Comparison of ENCODE assay signal across 8 cellular contexts in genomic region chr6:111483736-111484654, GRCh38. TPM values are rescaled to one million over a fixed set of nuclear protein-coding genes. Genes with fewer than 3 reads are reported as not detected.
A peak's percentile ranks its signal among the peaks of the same experiment; 100 is the strongest.
DNase-seq lines count a peak whose midpoint lies in the region; ATAC-seq and TF ChIP-seq lines count a peak whose summit lies in the region.

No MANE protein-coding gene starts in this region.

- peak; percentile 97 for TF ChIP-seq POLR2A in IMR-90 (IDR thresholded peaks at IDR 0.05; ENCODE audit: low read depth, low read length)

- ATAC-seq in GM21529 (IDR thresholded peaks at IDR 0.05; ENCODE audit: unreplicated experiment) (peak; percentile 43), IMR-90 (ENCODE audit: low read depth) (peak; percentile 74), PC-3 (peak; percentile 63)
- ATAC-seq in naive thymus-derived CD8-positive, alpha-beta T cell: peak in 1 of 2 donors; percentile 26

- H3K23ac ChIP-seq in IMR-90 (ENCODE audit: low read depth, low read length): peak overlapping the region; percentile 95

- TF ChIP-seq RAD21 in IMR-90 (IDR thresholded peaks at IDR 0.05; ENCODE audit: low read length): no peak; the same call in 1 of the 2 replicates

- peak; percentile 74 for DNase-seq in DMS53 treated with DMSO at 0.1 percent for 48 hours (lab: John Stamatoyannopoulos, UW; ENCODE audit: unreplicated experiment)
- peak; percentile 97 for DNase-seq in IMR-90
- peak; percentile 82 for DNase-seq in PC-3
- peak; percentile 83 for DNase-seq in activated T-helper 1 cell treated with anti-CD3 and anti-CD28 coated beads, Interleukin-12 subunit alpha, Interleukin-12 subunit beta, Interleukin-2, Interleukin-4 antibody, amounts not matched to agents 30 ng/mL and 10 ng/mL and 1 ng/mL, durations not matched to agents 14 hours and 24 hours and 36 hours (ENCODE audit: low spot score)
- DNase-seq in fibroblast of lung (ENCODE audit: low read depth in 2 of 2): peak; percentile 98 to 99
- DNase-seq in naive thymus-derived CD8-positive, alpha-beta T cell: peak in 6 of 10 donors; percentile 63 to 91 (median 82)
- DNase-seq in stimulated activated naive CD4-positive, alpha-beta T cell (lab: John Stamatoyannopoulos, UW): peak in 4 of 6 experiments; percentile 77 to 91 (median 82)

- peak overlapping the region; percentile 99 for H3K14ac ChIP-seq in IMR-90 (replicated peaks; ENCODE audit: low read depth, low read length)

- peak overlapping the region; percentile 53 for H2AK5ac ChIP-seq in IMR-90 (ENCODE audit: low read depth, low read length)

- dilution Hi-C loops in IMR-90 (cut with HindIII; ENCODE audit: low sequenced_read_pairs, unreplicated experiment): no loop called here

- peaks cover 56% of the 10 kb centered on the region for H3K4me1 Mint-ChIP-seq in activated T-helper 1 cell treated with anti-CD3 and anti-CD28 coated beads, Interleukin-12 subunit alpha, Interleukin-12 subunit beta, Interleukin-2, Interleukin-4 antibody, amounts not matched to agents 30 ng/mL and 10 ng/mL and 1 ng/mL, durations not matched to agents 14 hours and 24 hours and 36 hours (ENCODE audit: low read depth)
- H3K4me1 Mint-ChIP-seq in naive thymus-derived CD8-positive, alpha-beta T cell: peaks cover 16 to 50% (median 39%) of the 10 kb centered on the region in 4 donors

- H4K5ac ChIP-seq in IMR-90 (ENCODE audit: low read depth, low read length): peak overlapping the region; percentile 76

- peaks cover 12% of the 10 kb centered on the region; the same call in 1 of the 2 replicates for H3K9me1 ChIP-seq in IMR-90 (ENCODE audit: insufficient read depth, low read length)

- intact Hi-C loops in IMR-90 (cut with micrococcal nuclease) (loop anchor here (1.0 to 5.0 kb wide), 7 partner anchors 71 to 558 kb away; partner anchors contain the start of gene TRAF3IP2), PC-3 (cut with micrococcal nuclease) (loop anchor here (1.0 to 10.0 kb wide), 4 partner anchors 102 to 561 kb away; partner anchors contain the start of gene TRAF3IP2)
- intact Hi-C loops in activated T-helper 1 cell treated with anti-CD3 and anti-CD28 coated beads, Interleukin-12 subunit alpha, Interleukin-12 subunit beta, Interleukin-2, Interleukin-4 antibody, amounts not matched to agents 30 ng/mL and 10 ng/mL and 1 ng/mL, durations not matched to agents 14 hours and 24 hours and 36 hours (cut with micrococcal nuclease): loop anchor here (1.0 to 5.0 kb wide), 12 partner anchors 49 to 669 kb away; partner anchors contain the start of genes CDK19, FAM229B, SLC16A10 and TRAF3IP2

- H3K9ac ChIP-seq in IMR-90 (ENCODE audit: low read depth, low read length) (peak overlapping the region; percentile 64), PC-3 (ENCODE audit: low read length) (peak overlapping the region; percentile 88), fibroblast of lung (ENCODE audit: insufficient read depth, low read length) (peak overlapping the region; percentile 95)

- H3K4me3 Mint-ChIP-seq in activated T-helper 1 cell treated with anti-CD3 and anti-CD28 coated beads, Interleukin-12 subunit alpha, Interleukin-12 subunit beta, Interleukin-2, Interleukin-4 antibody, amounts not matched to agents 30 ng/mL and 10 ng/mL and 1 ng/mL, durations not matched to agents 14 hours and 24 hours and 36 hours: peak overlapping the region; percentile 93
- peak overlapping the region; percentile 95 to 100 (median 97) for H3K4me3 Mint-ChIP-seq in naive thymus-derived CD8-positive, alpha-beta T cell

- peak overlapping the region; percentile 76 for H3K4me2 ChIP-seq in IMR-90 (ENCODE audit: low read depth, low read length)
- H3K4me2 ChIP-seq in PC-3 (ENCODE audit: low read length): peak overlapping the region; percentile 87
- H3K4me2 ChIP-seq in fibroblast of lung (ENCODE audit: extremely low read depth, insufficient read depth, low read length): peak overlapping the region; percentile 70

- 1% methylated on average over 30 of the region's 67 CpGs; no CpG with 5 or more reads in 1 of the 2 experiments for WGBS in IMR-90 (ENCODE audit: extremely low coverage in 2 of 2, insufficient read length in 1 of 2), 2 experiments

- H3K36me3 ChIP-seq in IMR-90 (ENCODE audit: control insufficient read depth, insufficient read depth, low read length): no peaks in the 10 kb centered on the region
- H3K36me3 ChIP-seq in PC-3 (ENCODE audit: low read depth, low read length): no peaks in the 10 kb centered on the region
- no peaks in the 10 kb centered on the region for H3K36me3 ChIP-seq in fibroblast of lung (ENCODE audit: control insufficient read depth, insufficient read depth, low read length)

- H3K27ac Mint-ChIP-seq in activated T-helper 1 cell treated with anti-CD3 and anti-CD28 coated beads, Interleukin-12 subunit alpha, Interleukin-12 subunit beta, Interleukin-2, Interleukin-4 antibody, amounts not matched to agents 30 ng/mL and 10 ng/mL and 1 ng/mL, durations not matched to agents 14 hours and 24 hours and 36 hours: peak overlapping the region; percentile 98
- peak overlapping the region; percentile 96 to 100 (median 99) for H3K27ac Mint-ChIP-seq in naive thymus-derived CD8-positive, alpha-beta T cell

- H3K4ac ChIP-seq in IMR-90 (ENCODE audit: low read depth, low read length): peak overlapping the region; percentile 96

- H2AK9ac ChIP-seq in IMR-90 (replicated peaks; ENCODE audit: low read depth, low read length, poor library complexity): peak overlapping the region; percentile 96

- peak overlapping the region; percentile 96 for H3K27ac ChIP-seq in IMR-90 (ENCODE audit: insufficient read depth, low read length)
- H3K27ac ChIP-seq in PC-3 (ENCODE audit: low read length): peak overlapping the region; percentile 83
- H3K27ac ChIP-seq in fibroblast of lung (ENCODE audit: insufficient read depth, low read length): peak overlapping the region; percentile 92

- POLR2A ChIA-PET in IMR-90 (lab: Charles Lee; ENCODE audit: unreplicated experiment) (interaction anchor here (0.6 to 1.2 kb wide), 4 partner anchors 23 to 142 kb away, joined by 3 read pairs; partner anchors contain the start of gene TRAF3IP2), PC-3 (lab: Charles Lee; ENCODE audit: unreplicated experiment) (no interaction called here)
- POLR2A ChIA-PET in naive thymus-derived CD8-positive, alpha-beta T cell (lab: Charles Lee): interaction anchor here (0.6 to 2.5 kb wide), 13 partner anchors 8 to 669 kb away, joined by 3 to 35 read pairs (median 5); partner anchors contain the start of genes AMD1, CDK19, FAM229B and TRAF3IP2

- H2BK5ac ChIP-seq in IMR-90 (ENCODE audit: low read depth, low read length, poor library complexity, severe bottlenecking): peak overlapping the region; percentile 88

- BruUV-seq in IMR-90 (replicated peaks; lab: Mats Ljungman, UMichigan) (TSS peak; percentile 78), PC-3 (replicated peaks; lab: Mats Ljungman, UMichigan) (TSS peak; percentile 88)

- peaks cover 7% of the 10 kb centered on the region for H3K36me3 Mint-ChIP-seq in activated T-helper 1 cell treated with anti-CD3 and anti-CD28 coated beads, Interleukin-12 subunit alpha, Interleukin-12 subunit beta, Interleukin-2, Interleukin-4 antibody, amounts not matched to agents 30 ng/mL and 10 ng/mL and 1 ng/mL, durations not matched to agents 14 hours and 24 hours and 36 hours (ENCODE audit: low read depth)
- peaks cover 0 to 4% (median 3%) of the 10 kb centered on the region in 3 donors for H3K36me3 Mint-ChIP-seq in naive thymus-derived CD8-positive, alpha-beta T cell

- H4K20me1 ChIP-seq in IMR-90 (ENCODE audit: insufficient read depth, low read length) (peaks cover 11% of the 10 kb centered on the region), PC-3 (ENCODE audit: low read length) (peaks cover 5% of the 10 kb centered on the region; the same call in 1 of the 2 replicates), fibroblast of lung (ENCODE audit: control insufficient read depth, extremely low read depth, insufficient read depth, low read length) (no peaks in the 10 kb centered on the region)

- in situ Hi-C loops in IMR-90 (cut with MboI; ENCODE audit: low sequenced_read_pairs): no loop called here

- peak overlapping the region; percentile 88 for H3K4me3 ChIP-seq in IMR-90 (ENCODE audit: insufficient read depth, low read depth, low read length)
- peak overlapping the region; percentile 96 for H3K4me3 ChIP-seq in PC-3 (ENCODE audit: low read length)
- peak overlapping the region; percentile 49 to 87 (median 79) for H3K4me3 ChIP-seq in fibroblast of lung (replicated peaks in 1 of 4; ENCODE audit: control extremely low read depth in 1 of 4, insufficient read depth in 1 of 4, low read depth in 3 of 4, low read length in 4 of 4)

- H4K91ac ChIP-seq in IMR-90 (ENCODE audit: insufficient read depth, low read depth, low read length): peak overlapping the region; percentile 98

- no peaks in the 10 kb centered on the region for H3F3A ChIP-seq in PC-3 (ENCODE audit: low read length, unreplicated experiment)

- CTCF ChIA-PET in IMR-90 (lab: Yijun Ruan, JAX) (interaction anchor here (1.1 kb wide), 1 partner anchor 34 kb away, joined by 3 read pairs; no protein-coding TSS in a partner anchor), PC-3 (lab: Charles Lee) (no interaction called here)

- H3K18ac ChIP-seq in IMR-90 (ENCODE audit: low read depth, low read length): peak overlapping the region; percentile 86

- TF ChIP-seq CTCF in IMR-90 (conservative IDR thresholded peaks at IDR 0.05; ENCODE audit: low read depth, low read length) (0 out of 2 replicates have a peak, but pooled peaks have one; percentile 3), PC-3 (conservative IDR thresholded peaks at IDR 0.05; ENCODE audit: low read depth, low read length) (no peak), fibroblast of lung (conservative IDR thresholded peaks at IDR 0.05 in 1 of 2, IDR thresholded peaks at IDR 0.05 in 1 of 2; ENCODE audit: low read depth in 1 of 2, low read length in 2 of 2) (no peak)

- peaks cover 15 to 45% of the 10 kb centered on the region in 2 experiments for H3K79me1 ChIP-seq in IMR-90 (ENCODE audit: low read depth in 1 of 2, low read length in 2 of 2)

- peak overlapping the region; percentile 73 for H2BK20ac ChIP-seq in IMR-90 (ENCODE audit: low read depth, low read length)

- peak overlapping the region; percentile 99 for H3K56ac ChIP-seq in IMR-90 (ENCODE audit: extremely low read depth, insufficient read depth, low read length)

- H2BK15ac ChIP-seq in IMR-90 (ENCODE audit: low read depth, low read length): peak overlapping the region; percentile 86

- no peaks in the 10 kb centered on the region for H3K27me3 Mint-ChIP-seq in activated T-helper 1 cell treated with anti-CD3 and anti-CD28 coated beads, Interleukin-12 subunit alpha, Interleukin-12 subunit beta, Interleukin-2, Interleukin-4 antibody, amounts not matched to agents 30 ng/mL and 10 ng/mL and 1 ng/mL, durations not matched to agents 14 hours and 24 hours and 36 hours (ENCODE audit: insufficient read depth)
- no peaks in the 10 kb centered on the region for H3K27me3 Mint-ChIP-seq in naive thymus-derived CD8-positive, alpha-beta T cell

- H3K9me2 ChIP-seq in PC-3 (replicated peaks; ENCODE audit: low read length): no peaks in the 10 kb centered on the region

- peaks cover 5% of the 10 kb centered on the region for H3K9me3 Mint-ChIP-seq in activated T-helper 1 cell treated with anti-CD3 and anti-CD28 coated beads, Interleukin-12 subunit alpha, Interleukin-12 subunit beta, Interleukin-2, Interleukin-4 antibody, amounts not matched to agents 30 ng/mL and 10 ng/mL and 1 ng/mL, durations not matched to agents 14 hours and 24 hours and 36 hours
- H3K9me3 Mint-ChIP-seq in naive thymus-derived CD8-positive, alpha-beta T cell: no peaks in the 10 kb centered on the region

- H3K9me3 ChIP-seq in IMR-90 (ENCODE audit: control insufficient read depth, insufficient read depth, low read length) (no peaks in the 10 kb centered on the region), PC-3 (ENCODE audit: low read length) (no peaks in the 10 kb centered on the region), fibroblast of lung (ENCODE audit: control insufficient read depth, insufficient read depth, low read depth, low read length) (no peaks in the 10 kb centered on the region)

- H3K79me2 ChIP-seq in PC-3 (ENCODE audit: low read length): peaks cover 68% of the 10 kb centered on the region
- H3K79me2 ChIP-seq in fibroblast of lung (ENCODE audit: control insufficient read depth, insufficient read depth, low read length): peaks cover 65% of the 10 kb centered on the region

- H2BK120ac ChIP-seq in IMR-90 (ENCODE audit: low read depth, low read length): peak overlapping the region; percentile 94

- peak overlapping the region; percentile 84 for H2AFZ ChIP-seq in IMR-90 (replicated peaks; ENCODE audit: low read length, poor library complexity)
- peak overlapping the region; percentile 84 for H2AFZ ChIP-seq in PC-3 (ENCODE audit: low read length)
- H2AFZ ChIP-seq in fibroblast of lung (ENCODE audit: low read length): no peak overlapping the region

- H3K4me1 ChIP-seq in IMR-90 (ENCODE audit: control insufficient read depth, insufficient read depth, low read length): peaks cover 5% of the 10 kb centered on the region
- H3K4me1 ChIP-seq in PC-3 (ENCODE audit: insufficient read depth, low read length): peaks cover 22% of the 10 kb centered on the region
- peaks cover 4% of the 10 kb centered on the region for H3K4me1 ChIP-seq in fibroblast of lung (ENCODE audit: control insufficient read depth, extremely low read depth, insufficient read depth, low read length)

- no peaks in the 10 kb centered on the region for H3K27me3 ChIP-seq in IMR-90 (ENCODE audit: control insufficient read depth, insufficient read depth, low read length)
- no peaks in the 10 kb centered on the region for H3K27me3 ChIP-seq in PC-3 (ENCODE audit: low read length)
- no peaks in the 10 kb centered on the region for H3K27me3 ChIP-seq in fibroblast of lung (ENCODE audit: control insufficient read depth, insufficient read depth, low read length)

- peak overlapping the region; percentile 90 to 99 for H4K8ac ChIP-seq in IMR-90 (ENCODE audit: low read depth in 2 of 2, low read length in 2 of 2)

RNA-seq across cellular contexts. Expression of gene REV3L, which starts 1.0 kb away (rescaled TPM):
- total RNA-seq in IMR-90 (2012; rRNA removed) (15.4 and 24.4 TPM in 2 replicates), PC-3 (2014; rRNA removed) (13.9 and 25.3 TPM in 2 replicates), fibroblast of lung (59.1 and 127 TPM in 2 replicates)
- polyA plus RNA-seq in IMR-90 (2012; rRNA removed) (6.0 and 7.4 TPM in 2 replicates), fibroblast of lung (32.6 and 42.9 TPM in 2 replicates)
- polyA plus RNA-seq in IMR-90 (2012; cell fraction: cytosol; rRNA removed): 1.4 and 3.2 TPM in 2 replicates
- polyA plus RNA-seq in IMR-90 (2012; cell fraction: nucleus; rRNA removed; ENCODE audit: low replicate concordance): 2.2 and 19.3 TPM in 2 replicates
- total RNA-seq in activated T-helper 1 cell treated with anti-CD3 and anti-CD28 coated beads, Interleukin-12 subunit alpha, Interleukin-12 subunit beta, Interleukin-2, Interleukin-4 antibody, amounts not matched to agents 30 ng/mL and 10 ng/mL and 1 ng/mL, durations not matched to agents 14 hours and 24 hours and 36 hours: 18.3 and 23.3 TPM in 2 replicates
- polyA plus RNA-seq in fibroblast of lung (2012): 18.5 and 21.3 TPM in 2 replicates
- polyA minus RNA-seq in fibroblast of lung (ENCODE audit: low replicate concordance): 10.3 and 22.5 TPM in 2 replicates
- 10 to 100 TPM; 24.3 to 36.5 TPM for total RNA-seq in naive thymus-derived CD8-positive, alpha-beta T cell
- 10 to 100 TPM in 2 of 3 donors, 1 to 10 TPM in 1; 3.2 to 12.1 (median 10.3) TPM for polyA plus RNA-seq in naive thymus-derived CD8-positive, alpha-beta T cell
